12 cellular contexts compared by ENCODE assay signal in genomic region chr5:72908666-72909065, GRCh38.
"Had no signal": no experiment of that assay in that cellular context is flagged by ENCODE, and none has a peak within 500 bp of the region (broad histone marks: within the 10 kb centered on the region; RNA-seq: fewer than 3 reads in every experiment).

No MANE protein-coding gene starts in this region.

- H3K9me3 ChIP-seq: pancreas, tibial artery, uterus had no signal

- H3K4me3 ChIP-seq: dorsolateral prefrontal cortex, neural progenitor cell, pancreas, tibial artery, uterus had no signal

- H3K4me1 Mint-ChIP-seq: neural progenitor cell had no signal

- H3K9ac ChIP-seq: neural progenitor cell had no signal

- H3K9me3 Mint-ChIP-seq: activated naive CD4-positive, alpha-beta T cell treated with anti-CD3 and anti-CD28 coated beads, Interleukin-2, amount 50 U/mL, for 72 hours; neural progenitor cell had no signal

- H2AFZ ChIP-seq: neural progenitor cell had no signal

- H3K27ac ChIP-seq: neural progenitor cell, pancreas, tibial artery, uterus had no signal

- ATAC-seq: activated naive CD4-positive, alpha-beta T cell treated with anti-CD3 and anti-CD28 coated beads, Interleukin-2, amount 50 U/mL, for 72 hours; esophagus mucosa; left ventricle myocardium superior; pancreas had no signal

- H3K4me3 Mint-ChIP-seq: neural progenitor cell had no signal

- H3K27ac Mint-ChIP-seq: activated naive CD4-positive, alpha-beta T cell treated with anti-CD3 and anti-CD28 coated beads, Interleukin-2, amount 50 U/mL, for 72 hours; neural progenitor cell had no signal

- H3K27me3 ChIP-seq: dorsolateral prefrontal cortex, neural progenitor cell, pancreas, tibial artery, uterus had no signal

- H3K4me1 ChIP-seq: neural progenitor cell, pancreas, tibial artery, uterus had no signal

- DNase-seq: activated effector memory CD4-positive, alpha-beta T cell treated with Interleukin-2 at 50 U/mL for 16 hours; activated T-cell treated with anti-CD3 and anti-CD28 coated beads, Interleukin-2, amount 50 U/mL, for 1 hour; anterior cingulate cortex; dorsolateral prefrontal cortex; left ventricle myocardium superior; pancreas; small intestine; tibial artery; uterus had no signal

- H3K36me3 ChIP-seq: uterus had no signal

- H3K4me2 ChIP-seq: neural progenitor cell had no signal
